ENCODE assay signal across 14 cellular contexts in the genomic region with DNA sequence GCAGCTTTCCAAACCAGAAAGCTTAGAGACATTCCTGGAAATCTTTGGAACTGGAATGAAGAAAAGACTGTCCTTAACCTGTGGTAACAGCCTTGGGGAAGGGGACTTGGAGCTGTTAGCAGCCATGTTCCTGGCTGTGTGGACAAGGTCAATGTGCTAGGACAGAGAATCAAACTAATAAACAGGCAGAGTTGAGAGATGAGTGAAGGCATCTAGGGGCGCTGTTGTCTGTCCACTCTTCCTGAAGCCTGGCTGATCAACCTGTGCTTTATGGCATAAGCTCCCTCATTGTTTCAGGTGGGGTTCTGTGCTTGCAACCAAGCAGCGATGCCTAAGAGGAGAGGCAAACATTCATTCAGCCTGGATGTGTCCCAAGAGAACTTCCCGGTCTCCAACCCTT. TPM values are rescaled to one million over a fixed set of nuclear protein-coding genes. Genes with fewer than 3 reads are reported as not detected.
DNase-seq lines count a peak whose midpoint lies in the region; ATAC-seq, FAIRE-seq and TF ChIP-seq lines count a peak whose summit lies in the region.
"Had no signal": no experiment of that assay in that cellular context is flagged by ENCODE, and none has a peak within 500 bp of the region (broad histone marks: within the 10 kb centered on the region; RNA-seq: fewer than 3 reads in every experiment).

No MANE protein-coding gene starts in this region.

- H3K36me3 Mint-ChIP-seq in memory B cell: peaks cover 15% of the 10 kb centered on the region
- H3K36me3 Mint-ChIP-seq: CD8-positive, alpha-beta memory T cell had no signal

- BruUV-seq in K562 (replicated peaks; lab: Mats Ljungman, UMichigan): no TSS peak

- H3K9me3 Mint-ChIP-seq in memory B cell: no peaks in the 10 kb centered on the region
- H3K9me3 Mint-ChIP-seq: CD8-positive, alpha-beta memory T cell had no signal

- no peak overlapping the region for H3K4me3 Mint-ChIP-seq in memory B cell
- H3K4me3 Mint-ChIP-seq: CD8-positive, alpha-beta memory T cell had no signal

- H3K9me2 ChIP-seq in OCI-LY1 (ENCODE audit: low read depth, low read length): no peaks in the 10 kb centered on the region

- H3K27ac Mint-ChIP-seq in memory B cell: peak overlapping the region; percentile 94
- H3K27ac Mint-ChIP-seq: CD8-positive, alpha-beta memory T cell had no signal

- peaks cover 45% of the 10 kb centered on the region for H3K4me1 Mint-ChIP-seq in memory B cell
- H3K4me1 Mint-ChIP-seq: CD8-positive, alpha-beta memory T cell had no signal

- no peak overlapping the region for H3K4me3 ChIP-seq in OCI-LY1 (ENCODE audit: low read depth, low read length, poor library complexity, severe bottlenecking)
- H3K4me3 ChIP-seq in K562: no peak overlapping the region
- H3K4me3 ChIP-seq: BLaER1 had no signal

- TF ChIP-seq CTCF in OCI-LY1 (IDR thresholded peaks at IDR 0.05; ENCODE audit: low read length): peak; percentile 22; the same call in 1 of the 2 replicates
- peak; percentile 13 to 28 (median 26); a peak in 2 of 6 replicates for TF ChIP-seq CTCF in K562 (IDR thresholded peaks at IDR 0.05 in 2 of 3, conservative IDR thresholded peaks at IDR 0.05 in 1 of 3; ENCODE audit: insufficient read depth in 2 of 3, low read depth in 1 of 3, low read length in 3 of 3)

- H3K9me1 ChIP-seq in K562 (ENCODE audit: control insufficient read depth, insufficient read depth, low read length): no peaks in the 10 kb centered on the region

- intact Hi-C loops in K562 (cut with micrococcal nuclease): no loop called here

- no peaks in the 10 kb centered on the region for H3K27me3 Mint-ChIP-seq in memory B cell

- peaks cover 7% of the 10 kb centered on the region; the same call in 1 of the 2 replicates for H3K36me3 ChIP-seq in OCI-LY1 (ENCODE audit: insufficient read depth, low read length)
- no peaks in the 10 kb centered on the region for H3K36me3 ChIP-seq in K562 (ENCODE audit: control insufficient read depth, insufficient read depth, low read length)
- H3K36me3 ChIP-seq: BLaER1 had no signal

- no peak for TF ChIP-seq POLR2A in K562 (conservative IDR thresholded peaks at IDR 0.05)

- no peak for TF ChIP-seq EP300 in K562 (IDR thresholded peaks at IDR 0.05; ENCODE audit: low read length)

- H3K9ac ChIP-seq in OCI-LY1 (ENCODE audit: low read length) (no peak overlapping the region), K562 (ENCODE audit: insufficient read depth in 1 of 2, low read depth in 2 of 2, low read length in 2 of 2) (no peak overlapping the region)
- H3K9ac ChIP-seq: BLaER1 had no signal

- ATAC-seq in K562 (peak; percentile 81), memory B cell (ENCODE audit: low read depth) (no peak), GM18873 (IDR thresholded peaks at IDR 0.05; ENCODE audit: low FRiP score, unreplicated experiment) (no peak), HG02623 (IDR thresholded peaks at IDR 0.05; ENCODE audit: unreplicated experiment) (no peak)
- ATAC-seq: HCT116 had no signal

- in situ Hi-C loops in K562 (cut with MboI): no loop called here
- in situ Hi-C loops in KBM-7 (cut with MboI; ENCODE audit: low pct_unique_long_range_greater_than_20kb, low sequenced_read_pairs): no loop called here

- 8% methylated on average over 3 of the region's 3 CpGs for WGBS in K562 (ENCODE audit: insufficient coverage, low coverage, missing lambda C conversion rate)

- POLR2A ChIA-PET in K562 (lab: Yijun Ruan, JAX): interaction anchor here (0.9 kb wide), 1 partner anchor 17 kb away, joined by 3 read pairs; no protein-coding TSS in a partner anchor

- FAIRE-seq in K562 (lab: Jason Lieb, UNC): no peak
- FAIRE-seq: GM19239 had no signal

- H3K27ac ChIP-seq in OCI-LY1 (ENCODE audit: low read depth, low read length, poor library complexity, severe bottlenecking) (no peak overlapping the region), K562 (ENCODE audit: extremely low read depth, low read depth, low read length) (no peak overlapping the region)
- H3K27ac ChIP-seq: BLaER1 had no signal

- DNase-seq in K562 (ENCODE audit: extremely low read depth in 1 of 4, low spot score in 3 of 4): no peak
- DNase-seq in memory B cell (ENCODE audit: low spot score in 2 of 2): no peak
- no peak for DNase-seq in KBM-7
- DNase-seq: Caco-2; CD8-positive, alpha-beta memory T cell; DND-41; GDM1 had no signal

- no peak overlapping the region for H2AFZ ChIP-seq in OCI-LY1 (ENCODE audit: low read length)
- H2AFZ ChIP-seq in K562 (ENCODE audit: low read depth, low read length): peak overlapping the region; percentile 13

- no peak for TF ChIP-seq RAD21 in K562 (CRISPR knock-in tag; conservative IDR thresholded peaks at IDR 0.05 in 1 of 2, IDR thresholded peaks at IDR 0.05 in 1 of 2)

- H3K4me1 ChIP-seq in OCI-LY1 (ENCODE audit: insufficient read depth, low read length, severe bottlenecking) (peaks cover 25% of the 10 kb centered on the region), K562 (replicated peaks in 1 of 2; ENCODE audit: control insufficient read depth in 2 of 2, insufficient read depth in 2 of 2, low read length in 2 of 2) (no peaks in the 10 kb centered on the region; a peak in 1 of 5 replicates)

- H4K20me1 ChIP-seq in OCI-LY1 (ENCODE audit: insufficient read depth, low read length) (no peaks in the 10 kb centered on the region), K562 (replicated peaks; ENCODE audit: control insufficient read depth, insufficient read depth, low read length) (no peaks in the 10 kb centered on the region)
- H4K20me1 ChIP-seq: BLaER1 had no signal

- CTCF ChIA-PET in K562 (lab: Yijun Ruan, JAX; ENCODE audit: low intra/inter-chr PET ratio): no interaction called here

- H3K9me3 ChIP-seq in OCI-LY1 (ENCODE audit: low read length): no peaks in the 10 kb centered on the region; the same call in none of the 2 replicates
- no peaks in the 10 kb centered on the region for H3K9me3 ChIP-seq in K562 (replicated peaks; ENCODE audit: control insufficient read depth, insufficient read depth, low read depth, low read length)
- H3K9me3 ChIP-seq: BLaER1, Caco-2 had no signal

- H3K79me2 ChIP-seq in OCI-LY1 (ENCODE audit: insufficient read depth, low read length) (no peaks in the 10 kb centered on the region), K562 (ENCODE audit: control insufficient read depth, insufficient read depth, low read length) (no peaks in the 10 kb centered on the region)

- H3K4me2 ChIP-seq in OCI-LY1 (ENCODE audit: low read length): no peak overlapping the region
- H3K4me2 ChIP-seq in K562 (ENCODE audit: insufficient read depth, low read length): no peak overlapping the region

- H3F3A ChIP-seq in OCI-LY1 (ENCODE audit: insufficient read depth, low read length): no peaks in the 10 kb centered on the region

- no peaks in the 10 kb centered on the region for H3K27me3 ChIP-seq in OCI-LY1 (ENCODE audit: insufficient read depth, low read length)
- H3K27me3 ChIP-seq in K562 (ENCODE audit: control insufficient read depth in 2 of 2, insufficient read depth in 2 of 2, low read length in 2 of 2): peaks cover 0 to 5% of the 10 kb centered on the region in 2 experiments; a peak in 2 of 5 replicates
- H3K27me3 ChIP-seq: BLaER1 had no signal

TF ChIP-seq in K562, 482 proteins besides CTCF, POLR2A, EP300 and RAD21 (continues in another document):
- TF ChIP-seq PHB (CRISPR knock-in tag; IDR thresholded peaks at IDR 0.05) (no peak), DACH1 (IDR thresholded peaks at IDR 0.05; ENCODE audit: partially characterized antibody) (no peak), ZNF133 (CRISPR knock-in tag; IDR thresholded peaks at IDR 0.05) (no peak), FOXA1 (IDR thresholded peaks at IDR 0.05; ENCODE audit: borderline replicate concordance) (no peak), SUPT5H (IDR thresholded peaks at IDR 0.05) (no peak), FOXJ3 (CRISPR knock-in tag; IDR thresholded peaks at IDR 0.05) (no peak), ZC3H8 (IDR thresholded peaks at IDR 0.05) (no peak), ZNF3 (CRISPR knock-in tag; IDR thresholded peaks at IDR 0.05) (no peak)

RNA-seq across cellular contexts. Expression of gene ZNF860, which starts 19.3 kb away (rescaled TPM):
- not detected in 2 replicates for total RNA-seq in K562 (2011; cell fraction: chromatin; rRNA removed; ENCODE audit: low replicate concordance)
- total RNA-seq in K562 (2011; cell fraction: nucleolus; rRNA removed): not detected in 2 replicates
- total RNA-seq in K562 (2011; cell fraction: nucleoplasm; rRNA removed): not detected in 2 replicates
- not detected in 2 replicates for total RNA-seq in K562 (2014; rRNA removed)
- total RNA-seq in K562 (2014; rRNA removed; fragmentation: Illumina TruSeq; extraction: Trizol): not detected in 2 replicates
- not detected in 2 replicates for total RNA-seq in K562 (2015; rRNA removed; fragmentation: Illumina TruSeq; extraction: Trizol)
- total RNA-seq in K562 (2021): not detected in 2 replicates
- polyA plus RNA-seq in K562 (2011; rRNA removed): not detected in 2 replicates
- polyA plus RNA-seq in K562 (2011; cell fraction: cytosol; rRNA removed): not detected in 2 replicates
- not detected in 2 replicates for polyA plus RNA-seq in K562 (2011; cell fraction: nucleus; rRNA removed)
- polyA plus RNA-seq in K562 (2012): not detected in 2 replicates
- not detected in 2 replicates for polyA plus RNA-seq in K562 (2014; fragmentation: Illumina TruSeq; extraction: Trizol)
- not detected for polyA plus RNA-seq in K562 (2014; fragmentation: Nextera tagmentation; extraction: Ambion mirVana)
- not detected in 2 replicates for polyA plus RNA-seq in K562 (2014; rRNA removed)
- not detected in 2 replicates for polyA minus RNA-seq in K562 (2011; rRNA and poly(A)+ RNA removed)
- not detected in 2 replicates for polyA minus RNA-seq in K562 (2011; cell fraction: cytosol; rRNA and poly(A)+ RNA removed)
- not detected in 2 replicates for polyA minus RNA-seq in K562 (2011; cell fraction: nucleus; rRNA and poly(A)+ RNA removed)
- total RNA-seq: A673 had no signal
- polyA plus RNA-seq: CD8-positive, alpha-beta memory T cell had no signal

RNA-seq across cellular contexts. Expression of gene OSBPL10, which starts 19.8 kb away (rescaled TPM):
- 0.07 TPM in 1 of 2 replicates, not detected in the other for total RNA-seq in K562 (2011; cell fraction: chromatin; rRNA removed; ENCODE audit: low replicate concordance)
- not detected in 2 replicates for total RNA-seq in K562 (2011; cell fraction: nucleolus; rRNA removed)
- total RNA-seq in K562 (2011; cell fraction: nucleoplasm; rRNA removed): 1.2 TPM in 1 of 2 replicates, not detected in the other
- total RNA-seq in K562 (2014; rRNA removed) (0.12 TPM in 1 of 2 replicates, not detected in the other), K562 (2014; rRNA removed; fragmentation: Illumina TruSeq; extraction: Trizol) (0.04 TPM in 1 of 2 replicates, not detected in the other), K562 (2015; rRNA removed; fragmentation: Illumina TruSeq; extraction: Trizol) (not detected in 2 replicates), K562 (2021) (0.18 and 0.56 TPM in 2 replicates)
- polyA plus RNA-seq in K562 (2011; rRNA removed) (0.14 TPM in 1 of 2 replicates, not detected in the other), K562 (2014; fragmentation: Illumina TruSeq; extraction: Trizol) (0.19 TPM in 1 of 2 replicates, not detected in the other), K562 (2014; fragmentation: Nextera tagmentation; extraction: Ambion mirVana) (under 1 TPM; 0.07 to 0.15 TPM), K562 (2014; rRNA removed) (0.03 and 0.18 TPM in 2 replicates)
- polyA plus RNA-seq in K562 (2011; cell fraction: cytosol; rRNA removed): 0.07 TPM in 1 of 2 replicates, not detected in the other
- polyA plus RNA-seq in K562 (2011; cell fraction: nucleus; rRNA removed): 0.24 TPM in 1 of 2 replicates, not detected in the other
- 0.23 and 0.60 TPM in 2 replicates for polyA plus RNA-seq in K562 (2012)
- not detected in 2 replicates for polyA minus RNA-seq in K562 (2011; rRNA and poly(A)+ RNA removed)
- 0.29 TPM in 1 of 2 replicates, not detected in the other for polyA minus RNA-seq in K562 (2011; cell fraction: cytosol; rRNA and poly(A)+ RNA removed)
- 0.13 TPM in 1 of 2 replicates, not detected in the other for polyA minus RNA-seq in K562 (2011; cell fraction: nucleus; rRNA and poly(A)+ RNA removed)
